8 cellular contexts compared by ENCODE assay signal in the genomic region with DNA sequence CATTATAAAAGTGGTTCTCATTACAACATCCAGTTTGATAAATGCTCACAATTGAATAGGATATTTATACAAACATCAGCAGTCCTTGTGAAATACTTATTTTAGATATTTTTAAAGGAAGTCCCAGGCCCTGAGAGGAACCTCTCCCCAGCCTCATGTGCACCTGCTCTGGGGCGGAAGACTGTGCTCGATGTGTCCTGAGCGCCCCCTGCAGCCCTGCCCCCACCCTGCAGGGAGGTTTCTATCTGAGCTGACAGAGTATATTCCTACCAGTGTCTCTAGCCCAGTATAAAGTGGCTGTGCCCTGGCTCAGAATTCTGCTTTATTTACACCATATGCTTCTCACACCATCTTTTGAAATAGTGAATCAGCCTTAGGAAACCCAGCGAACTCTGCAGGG.
DNase-seq lines count a peak whose midpoint lies in the region; TF ChIP-seq lines count a peak whose summit lies in the region.

No MANE protein-coding gene starts in this region.

- H3K27me3 Mint-ChIP-seq in activated naive CD8-positive, alpha-beta T cell treated with anti-CD3 and anti-CD28 coated beads for 36 hours: peaks cover 51% of the 10 kb centered on the region

- no peak for TF ChIP-seq CTCF in foreskin fibroblast (IDR thresholded peaks at IDR 0.05; ENCODE audit: low read depth, low read length)

- H3K4me3 ChIP-seq in foreskin fibroblast (ENCODE audit: low read depth in 1 of 2, low read length in 2 of 2): no peak overlapping the region

- no peak overlapping the region for H3K27ac Mint-ChIP-seq in activated naive CD8-positive, alpha-beta T cell treated with anti-CD3 and anti-CD28 coated beads for 36 hours

- peaks cover 13% of the 10 kb centered on the region for H3K4me1 Mint-ChIP-seq in activated naive CD8-positive, alpha-beta T cell treated with anti-CD3 and anti-CD28 coated beads for 36 hours

- DNase-seq in stimulated activated CD4-positive, alpha-beta T cell treated with anti-CD3 and anti-CD28 coated beads, Interleukin-12 subunit alpha, Interleukin-12 subunit beta, amount 100 ng/mL, for 48 hours (ENCODE audit: low read depth in 2 of 3, low spot score in 1 of 3): peak in 2 of 3 donors; percentile 14 to 25
- DNase-seq in stimulated activated CD4-positive, alpha-beta T cell treated with anti-CD3 and anti-CD28 coated beads, Interleukin-12 subunit alpha, Interleukin-12 subunit beta, amount 100 ng/mL, for 4 hours: no peak
- peak; percentile 7 for DNase-seq in NCI-H128 (lab: John Stamatoyannopoulos, UW; ENCODE audit: unreplicated experiment)
- DNase-seq in activated naive CD8-positive, alpha-beta T cell treated with anti-CD3 and anti-CD28 coated beads for 36 hours: peak; percentile 35
- DNase-seq in foreskin fibroblast: no peak
- DNase-seq in GM03348 (ENCODE audit: low spot score): no peak
- no peak for DNase-seq in SHP77 (lab: John Stamatoyannopoulos, UW)
- DNase-seq in HuH-7 (ENCODE audit: low spot score): no peak

- H3K9me3 Mint-ChIP-seq in activated naive CD8-positive, alpha-beta T cell treated with anti-CD3 and anti-CD28 coated beads for 36 hours: no peaks in the 10 kb centered on the region

- H3K4me3 Mint-ChIP-seq in activated naive CD8-positive, alpha-beta T cell treated with anti-CD3 and anti-CD28 coated beads for 36 hours: no peak overlapping the region

- H3K36me3 Mint-ChIP-seq in activated naive CD8-positive, alpha-beta T cell treated with anti-CD3 and anti-CD28 coated beads for 36 hours: no peaks in the 10 kb centered on the region

Comparison
In these comparisons a context has a peak if more than half of its experiments do, and no peak if none do; other contexts are left out.
1. DNase-seq: peak in stimulated activated CD4-positive, alpha-beta T cell treated with anti-CD3 and anti-CD28 coated beads, Interleukin-12 subunit alpha, Interleukin-12 subunit beta, amount 100 ng/mL, for 48 hours (2 of 3), NCI-H128 (single experiment) and activated naive CD8-positive, alpha-beta T cell treated with anti-CD3 and anti-CD28 coated beads for 36 hours (single experiment); none in stimulated activated CD4-positive, alpha-beta T cell treated with anti-CD3 and anti-CD28 coated beads, Interleukin-12 subunit alpha, Interleukin-12 subunit beta, amount 100 ng/mL, for 4 hours (single experiment), foreskin fibroblast (0 of 2), GM03348 (single experiment), SHP77 (0 of 2) and HuH-7 (single experiment).